Comparison of ENCODE assay signal across 18 cellular contexts in genomic region chr6:141259832-141260231, GRCh38.
DNase-seq lines count a peak whose midpoint lies in the region; ATAC-seq, FAIRE-seq and TF ChIP-seq lines count a peak whose summit lies in the region.
"Had no signal": no experiment of that assay in that cellular context is flagged by ENCODE, and none has a peak within 500 bp of the region (broad histone marks: within the 10 kb centered on the region; RNA-seq: fewer than 3 reads in every experiment).

No MANE protein-coding gene starts in this region.

- H3K4me2 ChIP-seq in HepG2 (ENCODE audit: low read depth, low read length): no peak overlapping the region
- H3K4me2 ChIP-seq: A549; BLaER1 treated with 17β-estradiol and CSF1 and Interleukin-3, amounts not matched to agents 10 nM and 100 nM had no signal

- CTCF ChIA-PET in HepG2 (lab: Yijun Ruan, JAX; ENCODE audit: low intra/inter-chr PET ratio, low total read pairs): no interaction called here

- DNase-seq in HepG2 (ENCODE audit: low spot score) (no peak), right lobe of liver (no peak), fibroblast of gingiva (ENCODE audit: low read depth) (peak; percentile 61), fibroblast of villous mesenchyme (ENCODE audit: low read depth) (peak; percentile 20), HCEC 1CT (no peak), NCI-H187 treated with DMSO at 0.1 percent for 48 hours (lab: John Stamatoyannopoulos, UW) (no peak)
- DNase-seq: Calu3; CD8-positive, alpha-beta T cell; DMS79 treated with DMSO at 0.1 percent for 48 hours; GF-D8; GOT3; H7 had no signal

- TF ChIP-seq EP300 in HepG2 (IDR thresholded peaks at IDR 0.05; ENCODE audit: low read depth in 2 of 2, low read length in 2 of 2) (no peak), HepG2 (CRISPR knock-in tag; IDR thresholded peaks at IDR 0.05; ENCODE audit: borderline replicate concordance) (no peak)

- no peaks in the 10 kb centered on the region for H3K36me3 ChIP-seq in HepG2 (replicated peaks in 1 of 2; ENCODE audit: control insufficient read depth in 1 of 2, insufficient read depth in 2 of 2, low read length in 2 of 2)
- H3K36me3 ChIP-seq in right lobe of liver: no peaks in the 10 kb centered on the region
- H3K36me3 ChIP-seq: BLaER1 treated with 17β-estradiol and CSF1 and Interleukin-3, amounts not matched to agents 10 nM and 100 nM had no signal

- H3K9ac ChIP-seq in HepG2 (ENCODE audit: insufficient read depth, low read depth, low read length): no peak overlapping the region
- H3K9ac ChIP-seq: BLaER1 treated with 17β-estradiol and CSF1 and Interleukin-3, amounts not matched to agents 10 nM and 100 nM had no signal

- ATAC-seq in HepG2 (no peak), right lobe of liver (no peak), HG03442 (IDR thresholded peaks at IDR 0.05; ENCODE audit: unreplicated experiment) (no peak), HG03521 (IDR thresholded peaks at IDR 0.05; ENCODE audit: unreplicated experiment) (no peak)
- ATAC-seq: A549; CD8-positive, alpha-beta T cell had no signal

- H4K20me1 ChIP-seq in HepG2 (ENCODE audit: insufficient read depth, low read length): no peaks in the 10 kb centered on the region
- H4K20me1 ChIP-seq: BLaER1 treated with 17β-estradiol and CSF1 and Interleukin-3, amounts not matched to agents 10 nM and 100 nM had no signal

- H3K4me3 ChIP-seq in HepG2 (replicated peaks in 1 of 3; ENCODE audit: insufficient read depth in 1 of 3, low read depth in 2 of 3, low read length in 3 of 3) (no peak overlapping the region), right lobe of liver (no peak overlapping the region), fibroblast of villous mesenchyme (ENCODE audit: low read depth, low read length) (no peak overlapping the region)
- H3K4me3 ChIP-seq: A549; BLaER1 treated with 17β-estradiol and CSF1 and Interleukin-3, amounts not matched to agents 10 nM and 100 nM had no signal

- no TSS peak for BruUV-seq in HepG2 (replicated peaks; lab: Mats Ljungman, UMichigan)

- in situ Hi-C loops in HepG2 (cut with HindIII; ENCODE audit: extremely low pct_ligation_motif_present, low pct_unique_long_range_greater_than_20kb): no loop called here

- no peak for TF ChIP-seq CTCF in HepG2 (CRISPR knock-in tag; IDR thresholded peaks at IDR 0.05)
- TF ChIP-seq CTCF in right lobe of liver (IDR thresholded peaks at IDR 0.05): no peak
- TF ChIP-seq CTCF in fibroblast of villous mesenchyme (IDR thresholded peaks at IDR 0.05; ENCODE audit: insufficient read depth, low read depth, low read length): no peak

- TF ChIP-seq POLR2A in HepG2 (IDR thresholded peaks at IDR 0.05; ENCODE audit: insufficient read depth in 1 of 2, low read depth in 2 of 2, low read length in 2 of 2): no peak
- TF ChIP-seq POLR2A in right lobe of liver (IDR thresholded peaks at IDR 0.05): no peak

- no peaks in the 10 kb centered on the region for H3K9me3 ChIP-seq in HepG2 (ENCODE audit: low read length)
- H3K9me3 ChIP-seq in right lobe of liver: no peaks in the 10 kb centered on the region
- H3K9me3 ChIP-seq: A549; BLaER1 treated with 17β-estradiol and CSF1 and Interleukin-3, amounts not matched to agents 10 nM and 100 nM had no signal

- FAIRE-seq in HepG2 (lab: Jason Lieb, UNC): no peak
- FAIRE-seq: A549, HTR-8/SVneo had no signal

- WGBS in HepG2 (ENCODE audit: low lambda C conversion rate): 38% methylated on average over 5 of the region's 5 CpGs
- WGBS in right lobe of liver (ENCODE audit: insufficient coverage, low coverage, low lambda C conversion rate, missing lambda C conversion rate): 73% methylated on average over 5 of the region's 5 CpGs

- H3K27ac ChIP-seq in HepG2 (ENCODE audit: extremely low read length, insufficient read depth, low read length): no peak overlapping the region
- H3K27ac ChIP-seq in right lobe of liver: no peak overlapping the region
- H3K27ac ChIP-seq: 22Rv1; A549; BLaER1 treated with 17β-estradiol and CSF1 and Interleukin-3, amounts not matched to agents 10 nM and 100 nM had no signal

- POLR2A ChIA-PET in HepG2 (lab: Yijun Ruan, JAX): no interaction called here

- H3K79me2 ChIP-seq in HepG2 (ENCODE audit: insufficient read depth, low read length): no peaks in the 10 kb centered on the region

- intact Hi-C loops in HepG2 (cut with micrococcal nuclease; ENCODE audit: unreplicated experiment) (no loop called here), right lobe of liver (cut with DNase I) (no loop called here)

- 0 out of 5 replicates have a peak, but pooled peaks cover 0 to 1% of the 10 kb centered on the region in 2 experiments for H3K27me3 ChIP-seq in HepG2 (ENCODE audit: control insufficient read depth in 1 of 2, insufficient read depth in 2 of 2, low read length in 2 of 2)
- H3K27me3 ChIP-seq in right lobe of liver: no peaks in the 10 kb centered on the region
- H3K27me3 ChIP-seq: BLaER1 treated with 17β-estradiol and CSF1 and Interleukin-3, amounts not matched to agents 10 nM and 100 nM had no signal

- TF ChIP-seq RAD21 in HepG2 (CRISPR knock-in tag; IDR thresholded peaks at IDR 0.05): no peak

- no peak overlapping the region for H2AFZ ChIP-seq in HepG2 (ENCODE audit: low read length)

- H3K4me1 ChIP-seq in HepG2 (ENCODE audit: insufficient read depth, low read length) (no peaks in the 10 kb centered on the region), right lobe of liver (no peaks in the 10 kb centered on the region)
- H3K4me1 ChIP-seq: BLaER1 treated with 17β-estradiol and CSF1 and Interleukin-3, amounts not matched to agents 10 nM and 100 nM had no signal

TF ChIP-seq in HepG2, 621 proteins besides CTCF, POLR2A, EP300 and RAD21:
- TF ChIP-seq MAFK (conservative IDR thresholded peaks at IDR 0.05 in 1 of 2, IDR thresholded peaks at IDR 0.05 in 1 of 2; ENCODE audit: low read length in 2 of 2): peak in 1 of 2 experiments; percentile 32; a peak in 1 of 4 replicates
- 0 out of 2 replicates have a peak, but pooled peaks have one; percentile 25 for TF ChIP-seq ATF7 (IDR thresholded peaks at IDR 0.05)
- no peak for TF ChIP-seq ATF7 (CRISPR knock-in tag; IDR thresholded peaks at IDR 0.05)
- TF ChIP-seq ATF1 (CRISPR knock-in tag; IDR thresholded peaks at IDR 0.05): no peak
TF ChIP-seq in HepG2: peak in this region for 2.

Comparison
In these comparisons a context has a peak if more than half of its experiments do, and no peak if none do; other contexts are left out.
1. DNase-seq: peak in fibroblast of gingiva (single experiment) and fibroblast of villous mesenchyme (single experiment); none in HepG2 (single experiment), right lobe of liver (0 of 3), HCEC 1CT (single experiment) and NCI-H187 treated with DMSO at 0.1 percent for 48 hours (single experiment).